Comparison of ENCODE assay signal across 9 cellular contexts in genomic region chr3:11570251-11570650, GRCh38.
A peak's percentile ranks its signal among the peaks of the same experiment; 100 is the strongest.
DNase-seq lines count a peak whose midpoint lies in the region; ATAC-seq and TF ChIP-seq lines count a peak whose summit lies in the region.
"Had no signal": no experiment of that assay in that cellular context is flagged by ENCODE, and none has a peak within 500 bp of the region (broad histone marks: within the 10 kb centered on the region; RNA-seq: fewer than 3 reads in every experiment).

No MANE protein-coding gene starts in this region.

- intact Hi-C loops in Right ventricle myocardium inferior (cut with DNase I) (no loop called here), Right ventricle myocardium superior (cut with DNase I) (no loop called here)
- intact Hi-C loops in dendritic cell treated with granulocyte-macrophage colony-stimulating factor and Interleukin-4, amounts not matched to agents 40 ng/mL and 50 ng/mL, for 4 days (cut with micrococcal nuclease): no loop called here

- H3K9me3 Mint-ChIP-seq in dendritic cell treated with granulocyte-macrophage colony-stimulating factor and Interleukin-4, amounts not matched to agents 40 ng/mL and 50 ng/mL, for 4 days: no peaks in the 10 kb centered on the region
- H3K9me3 Mint-ChIP-seq in nephron: no peaks in the 10 kb centered on the region
- H3K9me3 Mint-ChIP-seq in type B pancreatic cell: no peaks in the 10 kb centered on the region

- ATAC-seq in Right ventricle myocardium inferior (peak; percentile 11), Right ventricle myocardium superior (ENCODE audit: poor library complexity) (no peak), GM18873 (IDR thresholded peaks at IDR 0.05; ENCODE audit: low FRiP score, unreplicated experiment) (no peak), HG02981 (IDR thresholded peaks at IDR 0.05; ENCODE audit: unreplicated experiment) (no peak)

- no peak for TF ChIP-seq CTCF in nephron (IDR thresholded peaks at IDR 0.05; ENCODE audit: unreplicated experiment in 3 of 3)
- no peak for TF ChIP-seq CTCF in type B pancreatic cell (conservative IDR thresholded peaks at IDR 0.05)

- H3K36me3 Mint-ChIP-seq in dendritic cell treated with granulocyte-macrophage colony-stimulating factor and Interleukin-4, amounts not matched to agents 40 ng/mL and 50 ng/mL, for 4 days (ENCODE audit: low read depth): peaks cover 73% of the 10 kb centered on the region
- H3K36me3 Mint-ChIP-seq in nephron (ENCODE audit: low read depth): peaks cover 66% of the 10 kb centered on the region
- peaks cover 38% of the 10 kb centered on the region for H3K36me3 Mint-ChIP-seq in type B pancreatic cell

- H3K4me3 Mint-ChIP-seq in dendritic cell treated with granulocyte-macrophage colony-stimulating factor and Interleukin-4, amounts not matched to agents 40 ng/mL and 50 ng/mL, for 4 days: no peak overlapping the region
- H3K4me3 Mint-ChIP-seq in nephron (no peak overlapping the region), type B pancreatic cell (no peak overlapping the region)

- peaks cover 18% of the 10 kb centered on the region for H3K4me1 Mint-ChIP-seq in dendritic cell treated with granulocyte-macrophage colony-stimulating factor and Interleukin-4, amounts not matched to agents 40 ng/mL and 50 ng/mL, for 4 days (ENCODE audit: low read depth)
- H3K4me1 Mint-ChIP-seq in nephron (peaks cover 53% of the 10 kb centered on the region), type B pancreatic cell (ENCODE audit: unreplicated experiment) (peaks cover 17% of the 10 kb centered on the region)

- H3K27me3 Mint-ChIP-seq in dendritic cell treated with granulocyte-macrophage colony-stimulating factor and Interleukin-4, amounts not matched to agents 40 ng/mL and 50 ng/mL, for 4 days: no peaks in the 10 kb centered on the region
- H3K27me3 Mint-ChIP-seq in nephron (ENCODE audit: low read depth) (no peaks in the 10 kb centered on the region), type B pancreatic cell (no peaks in the 10 kb centered on the region)

- DNase-seq in Right ventricle myocardium inferior (ENCODE audit: missing footprints) (no peak), Right ventricle myocardium superior (no peak), type B pancreatic cell (ENCODE audit: extremely low spot score, unreplicated experiment) (no peak), NCI-H226 (no peak)
- DNase-seq: stimulated activated CD4-positive, alpha-beta T cell treated with anti-CD3 and anti-CD28 coated beads, Interleukin-12 subunit alpha, Interleukin-12 subunit beta, amount 100 ng/mL, for 4 hours had no signal

- peak overlapping the region; percentile 8 for H3K27ac Mint-ChIP-seq in dendritic cell treated with granulocyte-macrophage colony-stimulating factor and Interleukin-4, amounts not matched to agents 40 ng/mL and 50 ng/mL, for 4 days
- H3K27ac Mint-ChIP-seq in nephron: peak overlapping the region; percentile 58 to 65 (median 64)
- peak overlapping the region; percentile 56 for H3K27ac Mint-ChIP-seq in type B pancreatic cell

Comparison
In these comparisons a context has a peak if more than half of its experiments do, and no peak if none do; other contexts are left out.
1. H3K27ac Mint-ChIP-seq: peak in every context shown above with its lines; median percentile 64 in nephron; 56 in type B pancreatic cell; 8 in dendritic cell treated with granulocyte-macrophage colony-stimulating factor and Interleukin-4, amounts not matched to agents 40 ng/mL and 50 ng/mL, for 4 days.